29 cellular contexts compared by ENCODE assay signal in genomic region chr15:79535536-79535935, GRCh38.
"Had no signal": no experiment of that assay in that cellular context is flagged by ENCODE, and none has a peak within 500 bp of the region (broad histone marks: within the 10 kb centered on the region; RNA-seq: fewer than 3 reads in every experiment).

No MANE protein-coding gene starts in this region.

- H2AFZ ChIP-seq: parathyroid adenoma had no signal

- H3K27ac ChIP-seq: heart right ventricle, lower lobe of right lung, parathyroid adenoma, thyroid gland, upper lobe of right lung had no signal

- H3K9me3 ChIP-seq: heart right ventricle, lower lobe of right lung, mucosa of descending colon, thyroid gland, upper lobe of right lung had no signal

- H3K4me3 ChIP-seq: heart right ventricle, lower lobe of right lung, mucosa of descending colon, thyroid gland, upper lobe of right lung had no signal

- DNase-seq: activated B cell treated with CpG ODN at 0.5 μM for 24 hours; activated CD4-positive, alpha-beta T cell treated with anti-CD3 and anti-CD28 coated beads for 36 hours; activated CD4-positive, alpha-beta T cell treated with anti-CD3 and anti-CD28 coated beads, Interleukin-2, amount 50 U/mL, for 4 hours; activated CD8-positive, alpha-beta memory T cell treated with anti-CD3 and anti-CD28 coated beads for 24 hours; activated CD8-positive, alpha-beta memory T cell treated with anti-CD3 and anti-CD28 coated beads, Interleukin-2, amount 50 U/mL, for 4 hours; activated naive CD4-positive, alpha-beta T cell; activated naive CD8-positive, alpha-beta T cell treated with anti-CD3 and anti-CD28 coated beads, Interleukin-2, amount 10 ng/mL, durations not matched to agents 7 days and 5 days; activated T-cell treated with anti-CD3 and anti-CD28 coated beads, Interleukin-2, amount 50 U/mL, for 24 hours; amygdala; caudate nucleus; effector memory CD4-positive, alpha-beta T cell; heart right ventricle; kidney; lower lobe of right lung; mesendoderm; mucosa of descending colon; nephron progenitor cell; right cardiac atrium; stimulated activated CD4-positive, alpha-beta T cell treated with anti-CD3 and anti-CD28 coated beads, Interleukin-1b, Interleukin-23, amount 100 ng/mL, for 48 hours; substantia nigra; T-helper 9 cell; thyroid gland; upper lobe of right lung had no signal

- H3K36me3 ChIP-seq: heart right ventricle, lower lobe of right lung, thyroid gland, upper lobe of right lung had no signal

- H3K4me1 ChIP-seq: heart right ventricle, lower lobe of right lung, parathyroid adenoma, thyroid gland, upper lobe of right lung had no signal

- H3K9me3 Mint-ChIP-seq: activated B cell treated with CpG ODN at 0.5 μM for 24 hours; activated naive CD8-positive, alpha-beta T cell treated with anti-CD3 and anti-CD28 coated beads, Interleukin-2, amount 10 ng/mL, durations not matched to agents 7 days and 5 days; activated T-cell treated with anti-CD3 and anti-CD28 coated beads, Interleukin-2, amount 50 U/mL, for 24 hours; activated T-helper 17 cell treated with anti-CD3 and anti-CD28 coated beads, Interleukin-2, amount 50 U/mL, for 72 hours; brain; nephron progenitor cell; stimulated activated naive CD8-positive, alpha-beta T cell treated with anti-CD3 and anti-CD28 coated beads, Interleukin-15, Interleukin-2, amounts not matched to agents 100 ng/mL and 50 ng/mL, for 24 hours had no signal

- H3K79me2 ChIP-seq: parathyroid adenoma had no signal

- ATAC-seq: activated CD4-positive, alpha-beta T cell treated with anti-CD3 and anti-CD28 coated beads for 36 hours; activated T-helper 17 cell treated with anti-CD3 and anti-CD28 coated beads, Interleukin-2, amount 50 U/mL, for 72 hours; esophagus mucosa; heart right ventricle; left lobe of liver; lower lobe of right lung; mucosa of descending colon; right cardiac atrium; upper lobe of right lung had no signal

- H3K36me3 Mint-ChIP-seq: activated naive CD8-positive, alpha-beta T cell treated with anti-CD3 and anti-CD28 coated beads, Interleukin-2, amount 10 ng/mL, durations not matched to agents 7 days and 5 days; brain had no signal

- H3K4me1 Mint-ChIP-seq: activated B cell treated with CpG ODN at 0.5 μM for 24 hours; activated CD4-positive, alpha-beta T cell treated with anti-CD3 and anti-CD28 coated beads for 36 hours; activated naive CD8-positive, alpha-beta T cell treated with anti-CD3 and anti-CD28 coated beads, Interleukin-2, amount 10 ng/mL, durations not matched to agents 7 days and 5 days; activated T-helper 17 cell treated with anti-CD3 and anti-CD28 coated beads, Interleukin-2, amount 50 U/mL, for 72 hours had no signal

- H3K27ac Mint-ChIP-seq: activated B cell treated with CpG ODN at 0.5 μM for 24 hours; activated CD4-positive, alpha-beta T cell treated with anti-CD3 and anti-CD28 coated beads for 36 hours; activated naive CD8-positive, alpha-beta T cell treated with anti-CD3 and anti-CD28 coated beads, Interleukin-2, amount 10 ng/mL, durations not matched to agents 7 days and 5 days; activated T-cell treated with anti-CD3 and anti-CD28 coated beads, Interleukin-2, amount 50 U/mL, for 24 hours; activated T-helper 17 cell treated with anti-CD3 and anti-CD28 coated beads, Interleukin-2, amount 50 U/mL, for 72 hours; nephron progenitor cell; stimulated activated naive CD8-positive, alpha-beta T cell treated with anti-CD3 and anti-CD28 coated beads, Interleukin-15, Interleukin-2, amounts not matched to agents 100 ng/mL and 50 ng/mL, for 24 hours had no signal

- H3K4me3 Mint-ChIP-seq: activated B cell treated with CpG ODN at 0.5 μM for 24 hours; activated CD4-positive, alpha-beta T cell treated with anti-CD3 and anti-CD28 coated beads for 36 hours; activated naive CD8-positive, alpha-beta T cell treated with anti-CD3 and anti-CD28 coated beads, Interleukin-2, amount 10 ng/mL, durations not matched to agents 7 days and 5 days; activated T-cell treated with anti-CD3 and anti-CD28 coated beads, Interleukin-2, amount 50 U/mL, for 24 hours; activated T-helper 17 cell treated with anti-CD3 and anti-CD28 coated beads, Interleukin-2, amount 50 U/mL, for 72 hours; brain; nephron progenitor cell; stimulated activated naive CD8-positive, alpha-beta T cell treated with anti-CD3 and anti-CD28 coated beads, Interleukin-15, Interleukin-2, amounts not matched to agents 100 ng/mL and 50 ng/mL, for 24 hours had no signal

- H3K27me3 ChIP-seq: thyroid gland had no signal

- H3K9ac ChIP-seq: parathyroid adenoma had no signal

- FAIRE-seq: kidney had no signal
